1 cellular context compared by ENCODE assay signal in the genomic region with DNA sequence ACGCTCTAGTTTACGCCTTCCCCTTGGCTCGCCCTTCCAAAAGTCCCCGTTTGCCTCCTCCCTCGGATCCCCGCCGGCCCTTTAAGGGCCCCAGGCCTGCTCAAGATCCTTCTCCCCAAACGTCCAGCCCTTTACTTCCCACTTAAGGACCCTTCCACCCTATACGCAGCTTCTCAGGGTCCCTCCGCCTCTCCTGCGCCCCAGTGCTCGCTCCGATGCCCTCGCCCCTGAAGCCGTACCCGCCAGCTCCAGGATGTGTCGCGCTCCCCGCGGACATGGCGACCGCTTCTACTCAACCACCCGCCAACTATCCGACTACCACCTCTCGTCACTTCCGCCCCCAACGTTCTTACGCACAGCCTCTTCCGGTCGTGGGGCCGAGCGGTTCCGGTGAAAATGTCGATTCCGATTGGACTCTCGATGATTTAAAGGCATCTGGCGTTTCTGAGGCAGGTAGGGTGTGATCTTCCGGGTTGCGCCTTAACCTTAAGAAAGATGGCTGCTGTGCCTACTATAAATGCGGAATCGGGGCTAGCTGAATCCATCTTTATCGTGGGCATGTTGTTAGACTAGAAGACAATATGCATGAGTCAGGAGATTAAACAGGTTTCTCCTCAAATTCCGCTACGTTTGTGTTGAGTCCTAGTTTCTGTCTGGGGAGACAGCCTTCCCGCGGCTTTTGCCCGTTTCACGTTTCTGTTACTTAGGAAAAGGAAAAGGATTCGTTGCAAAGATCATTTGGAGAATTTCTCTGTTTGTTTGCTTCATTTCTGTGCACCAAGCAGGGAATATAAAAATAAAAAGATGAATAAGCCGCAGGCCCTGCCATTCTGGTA.
A peak's percentile ranks its signal among the peaks of the same experiment; 100 is the strongest.
TF ChIP-seq lines count a peak whose summit lies in the region.

A gene (minus strand): TSS at position 317 of the 836 bp plus-strand sequence. CDS start 40 bp downstream, at position 277.

TF ChIP-seq in K562, 482 proteins besides CTCF, POLR2A, EP300 and RAD21 (continued from another document):
- TF ChIP-seq, protein P1, sequence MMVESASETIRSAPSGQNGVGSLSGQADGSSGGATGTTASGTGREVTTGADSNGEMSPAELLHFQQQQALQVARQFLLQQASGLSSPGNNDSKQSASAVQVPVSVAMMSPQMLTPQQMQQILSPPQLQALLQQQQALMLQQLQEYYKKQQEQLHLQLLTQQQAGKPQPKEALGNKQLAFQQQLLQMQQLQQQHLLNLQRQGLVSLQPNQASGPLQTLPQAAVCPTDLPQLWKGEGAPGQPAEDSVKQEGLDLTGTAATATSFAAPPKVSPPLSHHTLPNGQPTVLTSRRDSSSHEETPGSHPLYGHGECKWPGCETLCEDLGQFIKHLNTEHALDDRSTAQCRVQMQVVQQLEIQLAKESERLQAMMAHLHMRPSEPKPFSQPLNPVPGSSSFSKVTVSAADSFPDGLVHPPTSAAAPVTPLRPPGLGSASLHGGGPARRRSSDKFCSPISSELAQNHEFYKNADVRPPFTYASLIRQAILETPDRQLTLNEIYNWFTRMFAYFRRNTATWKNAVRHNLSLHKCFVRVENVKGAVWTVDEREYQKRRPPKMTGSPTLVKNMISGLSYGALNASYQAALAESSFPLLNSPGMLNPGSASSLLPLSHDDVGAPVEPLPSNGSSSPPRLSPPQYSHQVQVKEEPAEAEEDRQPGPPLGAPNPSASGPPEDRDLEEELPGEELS (CRISPR knock-in tag; IDR thresholded peaks at IDR 0.05; ENCODE audit: borderline replicate concordance), result no peak
- no peak for TF ChIP-seq MEF2A (IDR thresholded peaks at IDR 0.05; ENCODE audit: control insufficient read depth, low read depth, low read length)
- TF ChIP-seq ATF7 (IDR thresholded peaks at IDR 0.05), result peak; percentile 87
- peak; percentile 96 for TF ChIP-seq BRD4 (IDR thresholded peaks at IDR 0.05)
- 0 out of 2 replicates have a peak, but pooled peaks have one; percentile 26 for TF ChIP-seq SMAD3 (CRISPR knock-in tag; conservative IDR thresholded peaks at IDR 0.05)
- no peak for TF ChIP-seq CBX5 (IDR thresholded peaks at IDR 0.05; ENCODE audit: borderline replicate concordance, low read depth)
- TF ChIP-seq ZFP36 (IDR thresholded peaks at IDR 0.05; ENCODE audit: low read depth, low read length, partially characterized antibody), result peak; percentile 13
- TF ChIP-seq, protein P2, sequence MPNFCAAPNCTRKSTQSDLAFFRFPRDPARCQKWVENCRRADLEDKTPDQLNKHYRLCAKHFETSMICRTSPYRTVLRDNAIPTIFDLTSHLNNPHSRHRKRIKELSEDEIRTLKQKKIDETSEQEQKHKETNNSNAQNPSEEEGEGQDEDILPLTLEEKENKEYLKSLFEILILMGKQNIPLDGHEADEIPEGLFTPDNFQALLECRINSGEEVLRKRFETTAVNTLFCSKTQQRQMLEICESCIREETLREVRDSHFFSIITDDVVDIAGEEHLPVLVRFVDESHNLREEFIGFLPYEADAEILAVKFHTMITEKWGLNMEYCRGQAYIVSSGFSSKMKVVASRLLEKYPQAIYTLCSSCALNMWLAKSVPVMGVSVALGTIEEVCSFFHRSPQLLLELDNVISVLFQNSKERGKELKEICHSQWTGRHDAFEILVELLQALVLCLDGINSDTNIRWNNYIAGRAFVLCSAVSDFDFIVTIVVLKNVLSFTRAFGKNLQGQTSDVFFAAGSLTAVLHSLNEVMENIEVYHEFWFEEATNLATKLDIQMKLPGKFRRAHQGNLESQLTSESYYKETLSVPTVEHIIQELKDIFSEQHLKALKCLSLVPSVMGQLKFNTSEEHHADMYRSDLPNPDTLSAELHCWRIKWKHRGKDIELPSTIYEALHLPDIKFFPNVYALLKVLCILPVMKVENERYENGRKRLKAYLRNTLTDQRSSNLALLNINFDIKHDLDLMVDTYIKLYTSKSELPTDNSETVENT (CRISPR knock-in tag; IDR thresholded peaks at IDR 0.05), result peak; percentile 96
- TF ChIP-seq SP2 (IDR thresholded peaks at IDR 0.05; ENCODE audit: extremely low read depth, low read depth, low read length, poor library complexity, severe bottlenecking), result peak; percentile 54
- peak; percentile 76; the same call in 1 of the 2 replicates for TF ChIP-seq ETV5 (CRISPR knock-in tag; IDR thresholded peaks at IDR 0.05; ENCODE audit: low read depth)
- TF ChIP-seq POLR3A (IDR thresholded peaks at IDR 0.05; ENCODE audit: borderline replicate concordance, extremely low read depth, insufficient read depth, insufficient read length), result no peak
- TF ChIP-seq CBX8 (IDR thresholded peaks at IDR 0.05; ENCODE audit: borderline replicate concordance, extremely low read depth, low read depth, low read length, poor library complexity, severe bottlenecking), result no peak
- peak in 1 of 2 experiments; percentile 14; a peak in 2 of 4 replicates for TF ChIP-seq TBL1XR1 (IDR thresholded peaks at IDR 0.05; ENCODE audit: low read length in 2 of 2)
